Comparison of ENCODE assay signal across 8 cellular contexts in genomic region chr2:290090-290722, GRCh38. TPM values are rescaled to one million over a fixed set of nuclear protein-coding genes. Genes with fewer than 3 reads are reported as not detected.
DNase-seq lines count a peak whose midpoint lies in the region; ATAC-seq and TF ChIP-seq lines count a peak whose summit lies in the region.

No MANE protein-coding gene starts in this region.

- H3K36me3 Mint-ChIP-seq in CD8-positive, alpha-beta memory T cell: no peaks in the 10 kb centered on the region
- H3K36me3 Mint-ChIP-seq in IgD-negative memory B cell: no peaks in the 10 kb centered on the region
- no peaks in the 10 kb centered on the region for H3K36me3 Mint-ChIP-seq in dendritic cell treated with granulocyte-macrophage colony-stimulating factor and Interleukin-4, amounts not matched to agents 40 ng/mL and 50 ng/mL, for 4 days (ENCODE audit: low read depth)

- H3K9me3 Mint-ChIP-seq in CD8-positive, alpha-beta memory T cell: no peaks in the 10 kb centered on the region
- H3K9me3 Mint-ChIP-seq in IgD-negative memory B cell: no peaks in the 10 kb centered on the region
- H3K9me3 Mint-ChIP-seq in dendritic cell treated with granulocyte-macrophage colony-stimulating factor and Interleukin-4, amounts not matched to agents 40 ng/mL and 50 ng/mL, for 4 days: no peaks in the 10 kb centered on the region

- peaks cover 14% of the 10 kb centered on the region for H3K4me1 ChIP-seq in CD8-positive, alpha-beta memory T cell (ENCODE audit: insufficient read depth, low read length)

- no peaks in the 10 kb centered on the region for H3K9me3 ChIP-seq in CD8-positive, alpha-beta memory T cell (ENCODE audit: low read length)

- peaks cover 13 to 44% of the 10 kb centered on the region in 2 donors for H3K27me3 Mint-ChIP-seq in CD8-positive, alpha-beta memory T cell
- peaks cover 17% of the 10 kb centered on the region for H3K27me3 Mint-ChIP-seq in IgD-negative memory B cell
- H3K27me3 Mint-ChIP-seq in dendritic cell treated with granulocyte-macrophage colony-stimulating factor and Interleukin-4, amounts not matched to agents 40 ng/mL and 50 ng/mL, for 4 days: peaks cover 50% of the 10 kb centered on the region

- peak; percentile 18 to 64 (median 29) for DNase-seq in CD8-positive, alpha-beta memory T cell
- DNase-seq in kidney glomerular epithelial cell (lab: John Stamatoyannopoulos, UW) (peak; percentile 50), SW 1271 (lab: John Stamatoyannopoulos, UW) (no peak)
- DNase-seq in stimulated activated CD4-positive, alpha-beta T cell treated with anti-CD3 and anti-CD28 coated beads, Interleukin-12 subunit alpha, Interleukin-12 subunit beta, amount 100 ng/mL, for 4 hours: peak; percentile 49

- H3K4me3 Mint-ChIP-seq in CD8-positive, alpha-beta memory T cell: peak overlapping the region; percentile 23 to 87 (median 69)
- peak overlapping the region; percentile 33 to 84 (median 65) for H3K4me3 Mint-ChIP-seq in IgD-negative memory B cell
- peak overlapping the region; percentile 35 for H3K4me3 Mint-ChIP-seq in dendritic cell treated with granulocyte-macrophage colony-stimulating factor and Interleukin-4, amounts not matched to agents 40 ng/mL and 50 ng/mL, for 4 days

- no peaks in the 10 kb centered on the region for H3K36me3 ChIP-seq in CD8-positive, alpha-beta memory T cell (ENCODE audit: insufficient read depth, low read length)

- POLR2A ChIA-PET in CD8-positive, alpha-beta memory T cell (lab: Charles Lee): no interaction called here

- peaks cover 8 to 16% (median 13%) of the 10 kb centered on the region in 3 donors for H3K4me1 Mint-ChIP-seq in CD8-positive, alpha-beta memory T cell
- H3K4me1 Mint-ChIP-seq in IgD-negative memory B cell: peaks cover 3 to 8% (median 5%) of the 10 kb centered on the region in 3 donors
- no peaks in the 10 kb centered on the region for H3K4me1 Mint-ChIP-seq in dendritic cell treated with granulocyte-macrophage colony-stimulating factor and Interleukin-4, amounts not matched to agents 40 ng/mL and 50 ng/mL, for 4 days (ENCODE audit: low read depth)

- H3K27ac Mint-ChIP-seq in CD8-positive, alpha-beta memory T cell: peak overlapping the region in 1 of 8 donors; percentile 24
- H3K27ac Mint-ChIP-seq in IgD-negative memory B cell: no peak overlapping the region
- no peak overlapping the region for H3K27ac Mint-ChIP-seq in dendritic cell treated with granulocyte-macrophage colony-stimulating factor and Interleukin-4, amounts not matched to agents 40 ng/mL and 50 ng/mL, for 4 days

- H3K27ac ChIP-seq in CD8-positive, alpha-beta memory T cell (ENCODE audit: low read depth, low read length): no peak overlapping the region

- intact Hi-C loops in dendritic cell treated with granulocyte-macrophage colony-stimulating factor and Interleukin-4, amounts not matched to agents 40 ng/mL and 50 ng/mL, for 4 days (cut with micrococcal nuclease): loop anchor here (5.0 kb wide), 1 partner anchor 43 kb away; no protein-coding TSS in a partner anchor

- peaks cover 14% of the 10 kb centered on the region for H3K27me3 ChIP-seq in CD8-positive, alpha-beta memory T cell (ENCODE audit: insufficient read depth, low read length, poor library complexity, severe bottlenecking)

- no peak for ATAC-seq in HG03108 (IDR thresholded peaks at IDR 0.05; ENCODE audit: unreplicated experiment)

- peak overlapping the region; percentile 56 for H3K4me3 ChIP-seq in CD8-positive, alpha-beta memory T cell (ENCODE audit: low read length)
- H3K4me3 ChIP-seq in WI38 (ENCODE audit: low read depth, low read length): peak overlapping the region; percentile 60

- CTCF ChIA-PET in CD8-positive, alpha-beta memory T cell (lab: Charles Lee): interaction anchor here (0.8 to 2.3 kb wide), 11 partner anchors 10 to 347 kb away, joined by 3 to 7 read pairs (median 4); no protein-coding TSS in a partner anchor

- TF ChIP-seq CTCF in WI38 (IDR thresholded peaks at IDR 0.05; ENCODE audit: low read depth, low read length): peak; percentile 92

RNA-seq across cellular contexts. Expression of gene ALKAL2, which starts 2.3 kb away (rescaled TPM):
- not detected for total RNA-seq in CD8-positive, alpha-beta memory T cell
- not detected for polyA plus RNA-seq in CD8-positive, alpha-beta memory T cell
- 3.5 TPM for polyA plus RNA-seq in IgD-negative memory B cell

RNA-seq across cellular contexts. Expression of gene ACP1, which starts 25.5 kb away (rescaled TPM):
- total RNA-seq in CD8-positive, alpha-beta memory T cell: 100 to 1,000 TPM; 152 to 160 TPM
- polyA plus RNA-seq in CD8-positive, alpha-beta memory T cell: 171 TPM
- 158 TPM for polyA plus RNA-seq in IgD-negative memory B cell

RNA-seq across cellular contexts. Expression of gene SH3YL1, which starts 26.4 kb away (rescaled TPM):
- total RNA-seq in CD8-positive, alpha-beta memory T cell: 10 to 100 TPM; 16.6 to 19.7 TPM
- polyA plus RNA-seq in CD8-positive, alpha-beta memory T cell: 21.8 TPM
- polyA plus RNA-seq in IgD-negative memory B cell: 18.8 TPM

Comparison
In these comparisons a context has a peak if more than half of its experiments do, and no peak if none do; other contexts are left out.
1. DNase-seq: peak in CD8-positive, alpha-beta memory T cell (5 of 5), kidney glomerular epithelial cell (single experiment) and stimulated activated CD4-positive, alpha-beta T cell treated with anti-CD3 and anti-CD28 coated beads, Interleukin-12 subunit alpha, Interleukin-12 subunit beta, amount 100 ng/mL, for 4 hours (single experiment); none in SW 1271 (0 of 2).
2. Peak in every context shown above with its lines, with median percentiles within 50 percentile points of each other: H3K4me3 Mint-ChIP-seq.